ENCODE assay signal across 1 cellular context in the genomic region with DNA sequence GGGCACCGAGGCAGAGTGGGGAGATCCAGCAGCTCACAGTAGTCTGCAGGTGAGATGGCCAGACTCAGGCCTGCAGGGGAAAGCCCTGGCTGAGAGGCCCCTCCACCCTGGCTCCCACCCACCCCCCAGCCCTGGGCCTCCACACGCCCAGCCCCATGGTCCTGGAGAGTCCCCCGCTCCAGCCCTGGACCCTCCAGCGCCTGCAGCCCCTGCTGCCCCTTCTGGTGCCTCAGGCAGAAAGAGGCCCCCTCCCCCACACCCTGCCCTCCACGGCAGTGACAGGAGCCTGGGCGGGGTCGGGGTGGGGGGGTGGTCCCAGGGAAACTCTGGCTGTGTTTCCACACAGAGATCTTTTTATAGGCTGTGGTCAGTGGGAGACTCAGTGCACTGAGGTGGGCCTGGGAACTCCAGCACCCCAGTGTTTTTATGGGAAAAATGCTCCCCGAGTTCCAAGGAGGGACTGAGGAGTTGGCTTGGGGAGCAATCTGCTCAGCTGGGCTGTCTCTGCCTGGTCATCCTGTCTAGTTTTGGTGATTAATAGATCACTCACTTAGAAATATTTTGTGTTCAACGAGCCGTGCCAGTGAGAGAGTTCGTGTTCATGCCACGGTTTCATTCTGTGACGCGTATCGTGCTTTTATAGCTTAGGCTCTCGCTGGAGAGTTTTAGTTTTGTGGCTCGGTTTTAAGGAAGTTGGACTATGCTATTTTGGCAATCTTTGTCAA.
TF ChIP-seq lines count a peak whose summit lies in the region.

No MANE protein-coding gene starts in this region.

TF ChIP-seq in SK-N-SH, 30 proteins besides CTCF, POLR2A, EP300 and RAD21 (continued from another document):
- TF ChIP-seq, protein P1, sequence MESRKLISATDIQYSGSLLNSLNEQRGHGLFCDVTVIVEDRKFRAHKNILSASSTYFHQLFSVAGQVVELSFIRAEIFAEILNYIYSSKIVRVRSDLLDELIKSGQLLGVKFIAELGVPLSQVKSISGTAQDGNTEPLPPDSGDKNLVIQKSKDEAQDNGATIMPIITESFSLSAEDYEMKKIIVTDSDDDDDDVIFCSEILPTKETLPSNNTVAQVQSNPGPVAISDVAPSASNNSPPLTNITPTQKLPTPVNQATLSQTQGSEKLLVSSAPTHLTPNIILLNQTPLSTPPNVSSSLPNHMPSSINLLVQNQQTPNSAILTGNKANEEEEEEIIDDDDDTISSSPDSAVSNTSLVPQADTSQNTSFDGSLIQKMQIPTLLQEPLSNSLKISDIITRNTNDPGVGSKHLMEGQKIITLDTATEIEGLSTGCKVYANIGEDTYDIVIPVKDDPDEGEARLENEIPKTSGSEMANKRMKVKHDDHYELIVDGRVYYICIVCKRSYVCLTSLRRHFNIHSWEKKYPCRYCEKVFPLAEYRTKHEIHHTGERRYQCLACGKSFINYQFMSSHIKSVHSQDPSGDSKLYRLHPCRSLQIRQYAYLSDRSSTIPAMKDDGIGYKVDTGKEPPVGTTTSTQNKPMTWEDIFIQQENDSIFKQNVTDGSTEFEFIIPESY (IDR thresholded peaks at IDR 0.05; ENCODE audit: borderline replicate concordance, low read depth) = no peak
- TF ChIP-seq JUND (IDR thresholded peaks at IDR 0.05) = no peak
- no peak for TF ChIP-seq RXRA (IDR thresholded peaks at IDR 0.05; ENCODE audit: borderline replicate concordance, low read depth)
- TF ChIP-seq, protein P2, sequence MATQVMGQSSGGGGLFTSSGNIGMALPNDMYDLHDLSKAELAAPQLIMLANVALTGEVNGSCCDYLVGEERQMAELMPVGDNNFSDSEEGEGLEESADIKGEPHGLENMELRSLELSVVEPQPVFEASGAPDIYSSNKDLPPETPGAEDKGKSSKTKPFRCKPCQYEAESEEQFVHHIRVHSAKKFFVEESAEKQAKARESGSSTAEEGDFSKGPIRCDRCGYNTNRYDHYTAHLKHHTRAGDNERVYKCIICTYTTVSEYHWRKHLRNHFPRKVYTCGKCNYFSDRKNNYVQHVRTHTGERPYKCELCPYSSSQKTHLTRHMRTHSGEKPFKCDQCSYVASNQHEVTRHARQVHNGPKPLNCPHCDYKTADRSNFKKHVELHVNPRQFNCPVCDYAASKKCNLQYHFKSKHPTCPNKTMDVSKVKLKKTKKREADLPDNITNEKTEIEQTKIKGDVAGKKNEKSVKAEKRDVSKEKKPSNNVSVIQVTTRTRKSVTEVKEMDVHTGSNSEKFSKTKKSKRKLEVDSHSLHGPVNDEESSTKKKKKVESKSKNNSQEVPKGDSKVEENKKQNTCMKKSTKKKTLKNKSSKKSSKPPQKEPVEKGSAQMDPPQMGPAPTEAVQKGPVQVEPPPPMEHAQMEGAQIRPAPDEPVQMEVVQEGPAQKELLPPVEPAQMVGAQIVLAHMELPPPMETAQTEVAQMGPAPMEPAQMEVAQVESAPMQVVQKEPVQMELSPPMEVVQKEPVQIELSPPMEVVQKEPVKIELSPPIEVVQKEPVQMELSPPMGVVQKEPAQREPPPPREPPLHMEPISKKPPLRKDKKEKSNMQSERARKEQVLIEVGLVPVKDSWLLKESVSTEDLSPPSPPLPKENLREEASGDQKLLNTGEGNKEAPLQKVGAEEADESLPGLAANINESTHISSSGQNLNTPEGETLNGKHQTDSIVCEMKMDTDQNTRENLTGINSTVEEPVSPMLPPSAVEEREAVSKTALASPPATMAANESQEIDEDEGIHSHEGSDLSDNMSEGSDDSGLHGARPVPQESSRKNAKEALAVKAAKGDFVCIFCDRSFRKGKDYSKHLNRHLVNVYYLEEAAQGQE (IDR thresholded peaks at IDR 0.05; ENCODE audit: low read depth, low read length) = no peak
- no peak for TF ChIP-seq SIN3A (IDR thresholded peaks at IDR 0.05; ENCODE audit: borderline replicate concordance, low read depth, low read length)
